Comparison of ENCODE assay signal across 8 cellular contexts in genomic region chr3:20185364-20185732, GRCh38. TPM values are rescaled to one million over a fixed set of nuclear protein-coding genes. Genes with fewer than 3 reads are reported as not detected.
DNase-seq lines count a peak whose midpoint lies in the region; ATAC-seq and TF ChIP-seq lines count a peak whose summit lies in the region.

No MANE protein-coding gene starts in this region.

- H3K4me1 ChIP-seq in SJCRH30 (no peaks in the 10 kb centered on the region), fibroblast of lung (ENCODE audit: control insufficient read depth, extremely low read depth, insufficient read depth, low read length) (no peaks in the 10 kb centered on the region)

- peaks cover 12% of the 10 kb centered on the region for H3K79me2 ChIP-seq in fibroblast of lung (ENCODE audit: control insufficient read depth, insufficient read depth, low read length)

- peak overlapping the region; percentile 78 for H3K4me2 ChIP-seq in fibroblast of lung (ENCODE audit: extremely low read depth, insufficient read depth, low read length)

- no peaks in the 10 kb centered on the region for H4K20me1 ChIP-seq in fibroblast of lung (ENCODE audit: control insufficient read depth, extremely low read depth, insufficient read depth, low read length)

- H3K9me3 ChIP-seq in SJCRH30 (replicated peaks) = no peaks in the 10 kb centered on the region
- no peaks in the 10 kb centered on the region for H3K9me3 ChIP-seq in fibroblast of lung (ENCODE audit: control insufficient read depth, insufficient read depth, low read depth, low read length)

- peak overlapping the region; percentile 77 for H3K4me3 ChIP-seq in SJCRH30
- peak overlapping the region; percentile 71 to 85 (median 74) for H3K4me3 ChIP-seq in fibroblast of lung (replicated peaks in 1 of 4; ENCODE audit: control extremely low read depth in 1 of 4, insufficient read depth in 1 of 4, low read depth in 3 of 4, low read length in 4 of 4)
- peak overlapping the region; percentile 93 for H3K4me3 ChIP-seq in skeletal muscle cell (ENCODE audit: low read depth, low read length)

- no peak for TF ChIP-seq CTCF in fibroblast of lung (conservative IDR thresholded peaks at IDR 0.05 in 1 of 2, IDR thresholded peaks at IDR 0.05 in 1 of 2; ENCODE audit: low read depth in 1 of 2, low read length in 2 of 2)

- H3K36me3 ChIP-seq in SJCRH30 (peaks cover 8% of the 10 kb centered on the region; the same call in 1 of the 2 replicates), fibroblast of lung (ENCODE audit: control insufficient read depth, insufficient read depth, low read length) (no peaks in the 10 kb centered on the region)

- ATAC-seq in HG02943 (IDR thresholded peaks at IDR 0.05; ENCODE audit: low read depth, unreplicated experiment) (peak; percentile 18), GM21576 (IDR thresholded peaks at IDR 0.05; ENCODE audit: unreplicated experiment) (no peak)

- H3K27ac ChIP-seq in SJCRH30 (peak overlapping the region; percentile 89), fibroblast of lung (ENCODE audit: insufficient read depth, low read length) (peak overlapping the region; percentile 90)

- H3K27me3 ChIP-seq in SJCRH30 = no peaks in the 10 kb centered on the region
- no peaks in the 10 kb centered on the region for H3K27me3 ChIP-seq in fibroblast of lung (ENCODE audit: control insufficient read depth, insufficient read depth, low read length)

- peak overlapping the region; percentile 97 for H2AFZ ChIP-seq in fibroblast of lung (ENCODE audit: low read length)

- DNase-seq in stimulated activated CD4-positive, alpha-beta T cell treated with anti-CD3 and anti-CD28 coated beads, Interleukin-4, amount 100 ng/mL, for 24 hours = peak; percentile 7
- DNase-seq in stimulated activated CD4-positive, alpha-beta T cell treated with anti-CD3 and anti-CD28 coated beads, Interleukin-12 subunit alpha, Interleukin-12 subunit beta, amount 100 ng/mL, for 4 hours = no peak
- peak; percentile 4 to 22 for DNase-seq in SJCRH30
- DNase-seq in fibroblast of lung (ENCODE audit: low read depth in 2 of 2) = peak; percentile 20 to 29
- no peak for DNase-seq in skeletal muscle cell (ENCODE audit: low read depth)
- DNase-seq in HPDE6-E6E7 (ENCODE audit: extremely low spot score) = no peak

- H3K9ac ChIP-seq in fibroblast of lung (ENCODE audit: insufficient read depth, low read length) = peak overlapping the region; percentile 84

RNA-seq across cellular contexts. Expression of gene SGO1, which starts 0.7 kb away (rescaled TPM):
- 22.7 and 26.6 TPM in 2 replicates for total RNA-seq in SJCRH30 (2014; rRNA removed; shearing (Covaris generic))
- total RNA-seq in fibroblast of lung = 0.26 and 1.8 TPM in 2 replicates
- polyA plus RNA-seq in fibroblast of lung = 2.4 and 7.4 TPM in 2 replicates
- 2.3 and 6.4 TPM in 2 replicates for polyA plus RNA-seq in fibroblast of lung (2012)
- 1.2 and 6.8 TPM in 2 replicates for polyA minus RNA-seq in fibroblast of lung (ENCODE audit: low replicate concordance)

Comparison
In these comparisons a context has a peak if more than half of its experiments do, and no peak if none do; other contexts are left out.
1. DNase-seq: peak in stimulated activated CD4-positive, alpha-beta T cell treated with anti-CD3 and anti-CD28 coated beads, Interleukin-4, amount 100 ng/mL, for 24 hours (single experiment), SJCRH30 (2 of 2) and fibroblast of lung (2 of 2); none in stimulated activated CD4-positive, alpha-beta T cell treated with anti-CD3 and anti-CD28 coated beads, Interleukin-12 subunit alpha, Interleukin-12 subunit beta, amount 100 ng/mL, for 4 hours (single experiment), skeletal muscle cell (single experiment) and HPDE6-E6E7 (single experiment).
2. Peak in every context shown above with its lines, with median percentiles within 50 percentile points of each other: H3K4me3 ChIP-seq.